In genomic region chr2:133448195-133448594, GRCh38 we compare ENCODE assay signal across 23 cellular contexts.
"Had no signal": no experiment of that assay in that cellular context is flagged by ENCODE, and none has a peak within 500 bp of the region (broad histone marks: within the 10 kb centered on the region; RNA-seq: fewer than 3 reads in every experiment).

No MANE protein-coding gene starts in this region.

- ATAC-seq: psoas muscle; right cardiac atrium; stimulated activated effector memory CD8-positive, alpha-beta T cell treated with anti-CD3 and anti-CD28 coated beads, Interleukin-12 subunit alpha, Interleukin-12 subunit beta, amount 100 ng/mL, for 72 hours; stimulated activated naive B cell treated with anti-CD40 and anti-IgM and Interleukin-4, amounts not matched to agents 10 μg/mL and 1 μg/mL and 100 μg/mL, for 72 hours had no signal

- H3K4me3 ChIP-seq: neural progenitor cell, ovary, psoas muscle, right lobe of liver, sigmoid colon, stomach, thoracic aorta, thyroid gland, tibial nerve, upper lobe of left lung, vagina had no signal

- H3K27ac ChIP-seq: neural progenitor cell, ovary, parathyroid adenoma, psoas muscle, right lobe of liver, sigmoid colon, stomach, thoracic aorta, thyroid gland, tibial nerve, upper lobe of left lung, vagina had no signal

- DNase-seq: occipital lobe; ovary; psoas muscle; right cardiac atrium; right lobe of liver; sigmoid colon; small intestine; stimulated activated CD4-positive, alpha-beta T cell treated with anti-CD3 and anti-CD28 coated beads, Interleukin-15, amount 100 ng/mL, for 24 hours; stimulated activated CD4-positive, alpha-beta T cell treated with anti-CD3 and anti-CD28 coated beads, Interleukin-2, amount 100 ng/mL, for 24 hours; stimulated activated CD4-positive, alpha-beta T cell treated with anti-CD3 and anti-CD28 coated beads, Interleukin-2, amount 100 ng/mL, for 48 hours; stimulated activated CD4-positive, alpha-beta T cell treated with anti-CD3 and anti-CD28 coated beads, Interleukin-4, amount 100 ng/mL, for 24 hours; stimulated activated naive B cell treated with anti-CD40 and anti-IgM and Interleukin-4, amounts not matched to agents 10 μg/mL and 1 μg/mL and 100 μg/mL, for 72 hours; stimulated activated naive CD4-positive, alpha-beta T cell treated with Interleukin-2 at 50 U/mL for 16 hours; stomach; thyroid gland; trophoblast cell; upper lobe of left lung had no signal
